15 cellular contexts compared by ENCODE assay signal in genomic region chr14:89660183-89660582, GRCh38.
DNase-seq lines count a peak whose midpoint lies in the region; ATAC-seq and TF ChIP-seq lines count a peak whose summit lies in the region.
"Had no signal": no experiment of that assay in that cellular context is flagged by ENCODE, and none has a peak within 500 bp of the region (broad histone marks: within the 10 kb centered on the region; RNA-seq: fewer than 3 reads in every experiment).

No MANE protein-coding gene starts in this region.

- H3K9me3 ChIP-seq in adipocyte (ENCODE audit: control insufficient read depth, low read length) = peaks cover 5% of the 10 kb centered on the region

- peaks cover 11% of the 10 kb centered on the region for H3K4me1 ChIP-seq in adipocyte (ENCODE audit: control insufficient read depth, insufficient read depth, low read length)

- peaks cover 10% of the 10 kb centered on the region for H3K9me3 Mint-ChIP-seq in nephron
- H3K9me3 Mint-ChIP-seq in immature natural killer cell = peaks cover 0 to 2% (median 0%) of the 10 kb centered on the region in 6 donors

- H3K4me1 Mint-ChIP-seq in nephron (peaks cover 25% of the 10 kb centered on the region), immature natural killer cell (peaks cover 2 to 18% of the 10 kb centered on the region in 2 donors)

- H3K36me3 ChIP-seq in adipocyte (ENCODE audit: control insufficient read depth, insufficient read depth, low read length, severe bottlenecking) = no peaks in the 10 kb centered on the region

- TF ChIP-seq CTCF in nephron (IDR thresholded peaks at IDR 0.05; ENCODE audit: unreplicated experiment in 3 of 3) = no peak

- peak overlapping the region; percentile 55 for H3K4me3 ChIP-seq in adipocyte (ENCODE audit: low read length)

- peak overlapping the region; percentile 5 for H3K9ac ChIP-seq in adipocyte (ENCODE audit: low read length)

- H3K27ac Mint-ChIP-seq in nephron (peak overlapping the region; percentile 78 to 82 (median 80)), immature natural killer cell (no peak overlapping the region)
- H3K27ac Mint-ChIP-seq: activated CD4-positive, alpha-beta T cell treated with anti-CD3 and anti-CD28 coated beads, Interleukin-2, amount 10 ng/mL, durations not matched to agents 24 days and 14 days; H9; stimulated activated naive CD8-positive, alpha-beta T cell treated with anti-CD3 and anti-CD28 coated beads, Interleukin-15, amount 100 ng/mL, for 72 hours had no signal

- ATAC-seq in HG02763 (IDR thresholded peaks at IDR 0.05; ENCODE audit: unreplicated experiment) = no peak
- ATAC-seq: stimulated activated naive CD8-positive, alpha-beta T cell treated with anti-CD3 and anti-CD28 coated beads, Interleukin-15, amount 100 ng/mL, for 72 hours had no signal

- peak overlapping the region in 1 of 3 experiments; percentile 54 for H3K4me3 Mint-ChIP-seq in nephron
- no peak overlapping the region for H3K4me3 Mint-ChIP-seq in immature natural killer cell
- H3K4me3 Mint-ChIP-seq: activated CD4-positive, alpha-beta T cell treated with anti-CD3 and anti-CD28 coated beads, Interleukin-2, amount 10 ng/mL, durations not matched to agents 24 days and 14 days; H9; stimulated activated naive CD8-positive, alpha-beta T cell treated with anti-CD3 and anti-CD28 coated beads, Interleukin-15, amount 100 ng/mL, for 72 hours had no signal

- H3K27me3 ChIP-seq in adipocyte (replicated peaks; ENCODE audit: control insufficient read depth, insufficient read depth, low read length) = no peaks in the 10 kb centered on the region
- H3K27me3 ChIP-seq: dorsolateral prefrontal cortex had no signal

- DNase-seq in G401 (ENCODE audit: low spot score) (peak; percentile 4), adipocyte (ENCODE audit: low read depth) (peak; percentile 71), glomerular visceral epithelial cell (ENCODE audit: extremely low spot score) (peak; percentile 18), AML-193 (lab: John Stamatoyannopoulos, UW) (no peak), immature natural killer cell (no peak), GDM1 (lab: John Stamatoyannopoulos, UW) (no peak)
- DNase-seq: activated CD4-positive, alpha-beta T cell treated with anti-CD3 and anti-CD28 coated beads, Interleukin-2, amount 10 ng/mL, durations not matched to agents 24 days and 14 days; activated T-cell treated with anti-CD3 and anti-CD28 coated beads, Interleukin-2, amount 50 U/mL, for 48 hours; DND-41; H9; NCI-H2227 treated with DMSO at 0.1 percent for 48 hours; stimulated activated naive CD8-positive, alpha-beta T cell treated with anti-CD3 and anti-CD28 coated beads, Interleukin-15, amount 100 ng/mL, for 72 hours had no signal

- H3K27me3 Mint-ChIP-seq in nephron (ENCODE audit: low read depth) (no peaks in the 10 kb centered on the region), immature natural killer cell (ENCODE audit: low read depth in 3 of 3) (no peaks in the 10 kb centered on the region)
- H3K27me3 Mint-ChIP-seq: activated CD4-positive, alpha-beta T cell treated with anti-CD3 and anti-CD28 coated beads, Interleukin-2, amount 10 ng/mL, durations not matched to agents 24 days and 14 days; stimulated activated naive CD8-positive, alpha-beta T cell treated with anti-CD3 and anti-CD28 coated beads, Interleukin-15, amount 100 ng/mL, for 72 hours had no signal

- H3K36me3 Mint-ChIP-seq in nephron (ENCODE audit: low read depth) (no peaks in the 10 kb centered on the region), immature natural killer cell (peaks cover 0 to 7% (median 0%) of the 10 kb centered on the region in 3 donors)

- in situ Hi-C loops in G401 (cut with HindIII; ENCODE audit: low sequenced_read_pairs) = no loop called here

Comparison
In these comparisons a context has a peak if more than half of its experiments do, and no peak if none do; other contexts are left out.
1. DNase-seq: peak in G401 (single experiment), adipocyte (single experiment) and glomerular visceral epithelial cell (single experiment); none in AML-193 (0 of 2), immature natural killer cell (0 of 3) and GDM1 (single experiment).
2. H3K27ac Mint-ChIP-seq: peak in nephron (3 of 3); none in immature natural killer cell (0 of 6).